13 cellular contexts compared by ENCODE assay signal in the genomic region with DNA sequence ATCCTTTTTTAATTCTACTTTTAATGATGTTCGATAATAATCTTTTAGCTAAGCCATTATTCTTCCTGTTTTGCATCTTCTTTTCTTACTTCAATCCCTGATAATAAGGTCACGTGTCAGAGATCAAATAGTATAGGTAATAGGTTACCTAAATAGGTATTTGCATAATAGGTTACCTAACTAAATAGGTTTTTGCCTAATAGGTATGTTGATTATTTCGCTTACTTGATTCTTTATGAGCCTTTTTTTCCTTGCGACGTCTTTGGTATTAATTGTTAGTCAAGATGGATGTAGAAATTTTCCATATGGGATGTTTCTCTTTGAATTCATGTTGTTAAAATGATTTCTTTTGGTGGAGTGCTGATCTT. TPM values are rescaled to one million over a fixed set of nuclear protein-coding genes. Genes with fewer than 3 reads are reported as not detected.
DNase-seq lines count a peak whose midpoint lies in the region; ATAC-seq, FAIRE-seq and TF ChIP-seq lines count a peak whose summit lies in the region.
"Had no signal": no experiment of that assay in that cellular context is flagged by ENCODE, and none has a peak within 500 bp of the region (broad histone marks: within the 10 kb centered on the region; RNA-seq: fewer than 3 reads in every experiment).

No MANE protein-coding gene starts in this region.

- H3K4me1 ChIP-seq in BE2C (no peaks in the 10 kb centered on the region), astrocyte (ENCODE audit: insufficient read depth, low read length) (peaks cover 6% of the 10 kb centered on the region), mesenchymal stem cell (ENCODE audit: control insufficient read depth, insufficient read depth, low read depth, low read length) (peaks cover 1% of the 10 kb centered on the region)

- peaks cover 2% of the 10 kb centered on the region for H3K79me1 ChIP-seq in mesenchymal stem cell (replicated peaks; ENCODE audit: low read length, poor library complexity, severe bottlenecking)

- peaks cover 23% of the 10 kb centered on the region for H3K4me1 Mint-ChIP-seq in astrocyte (ENCODE audit: low read depth, unreplicated experiment)

- TF ChIP-seq CTCF in BE2C (IDR thresholded peaks at IDR 0.05; ENCODE audit: low read depth, low read length) (no peak), astrocyte (IDR thresholded peaks at IDR 0.05; ENCODE audit: insufficient read depth, low read depth, low read length) (no peak)

- H2AFZ ChIP-seq in astrocyte (ENCODE audit: low read depth, low read length) (no peak overlapping the region), mesenchymal stem cell (ENCODE audit: low read depth, low read length) (no peak overlapping the region)

- H2BK5ac ChIP-seq in mesenchymal stem cell (ENCODE audit: low read depth, low read length, poor library complexity, severe bottlenecking): no peak overlapping the region

- no peaks in the 10 kb centered on the region for H3K9me3 Mint-ChIP-seq in astrocyte (ENCODE audit: unreplicated experiment)
- H3K9me3 Mint-ChIP-seq: activated T-helper 17 cell treated with anti-CD3 and anti-CD28 coated beads, Interleukin-2, amount 50 U/mL, for 72 hours had no signal

- H3K79me2 ChIP-seq in astrocyte (ENCODE audit: insufficient read depth, low read length): peaks cover 86% of the 10 kb centered on the region

- no peak overlapping the region for H3K14ac ChIP-seq in mesenchymal stem cell (ENCODE audit: low read length in 2 of 2)

- no peaks in the 10 kb centered on the region for H3K27me3 ChIP-seq in BE2C
- H3K27me3 ChIP-seq in astrocyte (ENCODE audit: insufficient read depth, low read length): no peaks in the 10 kb centered on the region
- no peaks in the 10 kb centered on the region for H3K27me3 ChIP-seq in mesenchymal stem cell (ENCODE audit: control insufficient read depth in 1 of 2, insufficient read depth in 1 of 2, low read length in 2 of 2)
- H3K27me3 ChIP-seq: tibial nerve had no signal

- H2BK15ac ChIP-seq in mesenchymal stem cell (ENCODE audit: low read depth, poor library complexity, severe bottlenecking): no peak overlapping the region

- H3K27ac ChIP-seq in astrocyte (ENCODE audit: low read depth, low read length) (no peak overlapping the region), mesenchymal stem cell (ENCODE audit: low read length, poor library complexity, severe bottlenecking) (no peak overlapping the region)

- no peak for ATAC-seq in activated CD4-positive, CD25-positive, alpha-beta regulatory T cell treated with anti-CD3 and anti-CD28 coated beads, Interleukin-2, amount 50 U/mL, for 24 hours
- ATAC-seq in GM21723 (IDR thresholded peaks at IDR 0.05; ENCODE audit: unreplicated experiment) (no peak), GM21447 (IDR thresholded peaks at IDR 0.05; ENCODE audit: unreplicated experiment) (no peak)
- ATAC-seq: activated T-helper 17 cell treated with anti-CD3 and anti-CD28 coated beads, Interleukin-2, amount 50 U/mL, for 72 hours had no signal

- H3K4ac ChIP-seq in mesenchymal stem cell (ENCODE audit: low read depth in 1 of 2, low read length in 2 of 2): no peak overlapping the region

- no peak overlapping the region for H3K23ac ChIP-seq in mesenchymal stem cell (ENCODE audit: low read length in 2 of 2)

- H2BK120ac ChIP-seq in mesenchymal stem cell (ENCODE audit: low read depth, low read length): no peak overlapping the region

- peak overlapping the region; percentile 89 for H3K4me2 ChIP-seq in astrocyte (ENCODE audit: low read length)
- no peak overlapping the region for H3K4me2 ChIP-seq in mesenchymal stem cell (ENCODE audit: low read length, poor library complexity, severe bottlenecking)

- peaks cover 17% of the 10 kb centered on the region for H3K36me3 ChIP-seq in BE2C
- no peaks in the 10 kb centered on the region for H3K36me3 ChIP-seq in astrocyte (ENCODE audit: insufficient read depth, low read length)
- H3K36me3 ChIP-seq in mesenchymal stem cell (ENCODE audit: control insufficient read depth in 1 of 2, insufficient read depth in 2 of 2, low read depth in 1 of 2, low read length in 2 of 2): peaks cover under 1 to 8% of the 10 kb centered on the region in 2 experiments

- H4K8ac ChIP-seq in mesenchymal stem cell (ENCODE audit: low read length): no peak overlapping the region

- H4K20me1 ChIP-seq in astrocyte (ENCODE audit: insufficient read depth, low read length): peaks cover 28% of the 10 kb centered on the region

- DNase-seq in BE2C (no peak), HT-29 (ENCODE audit: low spot score) (peak; percentile 27), astrocyte (ENCODE audit: low read depth) (no peak), mesenchymal stem cell (no peak), NCI-H774 (lab: John Stamatoyannopoulos, UW) (no peak)
- DNase-seq: activated CD4-positive, alpha-beta T cell treated with anti-CD3 and anti-CD28 coated beads for 1 hour; NCI-H2171 had no signal

- H3K9me3 ChIP-seq in BE2C (no peaks in the 10 kb centered on the region), astrocyte (ENCODE audit: insufficient read depth, low read depth, low read length) (no peaks in the 10 kb centered on the region), mesenchymal stem cell (ENCODE audit: control insufficient read depth, low read length) (no peaks in the 10 kb centered on the region)
- H3K9me3 ChIP-seq: tibial nerve had no signal

- WGBS in mesenchymal stem cell: 97% methylated on average over 3 of the region's 5 CpGs

- H3K9ac ChIP-seq in astrocyte (ENCODE audit: low read length): peak overlapping the region; percentile 0
- peak overlapping the region; percentile 99 for H3K9ac ChIP-seq in mesenchymal stem cell (ENCODE audit: low read length)

- no peaks in the 10 kb centered on the region for H3K27me3 Mint-ChIP-seq in astrocyte (ENCODE audit: low read depth, unreplicated experiment)
- H3K27me3 Mint-ChIP-seq: activated T-helper 17 cell treated with anti-CD3 and anti-CD28 coated beads, Interleukin-2, amount 50 U/mL, for 72 hours had no signal

- H3K4me3 ChIP-seq in BE2C (ENCODE audit: low read depth, low read length): peak overlapping the region; percentile 71
- H3K4me3 ChIP-seq in astrocyte (ENCODE audit: insufficient read depth, low read depth, low read length): no peak overlapping the region
- peak overlapping the region in 1 of 2 experiments; percentile 95 for H3K4me3 ChIP-seq in mesenchymal stem cell (ENCODE audit: insufficient read depth in 1 of 2, low read depth in 1 of 2, low read length in 2 of 2)
- H3K4me3 ChIP-seq: lung, tibial nerve had no signal

- FAIRE-seq in astrocyte (lab: Jason Lieb, UNC): no peak

- H2AK5ac ChIP-seq in mesenchymal stem cell (ENCODE audit: low read length, severe bottlenecking): no peak overlapping the region

- no peak overlapping the region for H3K18ac ChIP-seq in mesenchymal stem cell (ENCODE audit: low read depth in 1 of 2, low read length in 2 of 2)

- no peak overlapping the region for H2BK12ac ChIP-seq in mesenchymal stem cell (ENCODE audit: low read length in 2 of 2)

- H3K36me3 Mint-ChIP-seq in astrocyte (ENCODE audit: low read depth, unreplicated experiment): peaks cover 4% of the 10 kb centered on the region

- peak overlapping the region; percentile 13 for H3K27ac Mint-ChIP-seq in astrocyte (ENCODE audit: unreplicated experiment)
- H3K27ac Mint-ChIP-seq: activated T-helper 17 cell treated with anti-CD3 and anti-CD28 coated beads, Interleukin-2, amount 50 U/mL, for 72 hours had no signal

- no peak overlapping the region for H4K91ac ChIP-seq in mesenchymal stem cell (ENCODE audit: low read length)

- H3K4me3 Mint-ChIP-seq in astrocyte (ENCODE audit: unreplicated experiment): no peak overlapping the region
- H3K4me3 Mint-ChIP-seq: activated T-helper 17 cell treated with anti-CD3 and anti-CD28 coated beads, Interleukin-2, amount 50 U/mL, for 72 hours had no signal

RNA-seq across cellular contexts. Expression of a gene that starts 2.5 kb away (rescaled TPM):
- 39.0 TPM for polyA plus RNA-seq in BE2C (2012; ENCODE audit: insufficient read depth, insufficient read length, low read depth)
- total RNA-seq in HT-29 (2014; rRNA removed; shearing (Covaris generic)): 10.0 and 13.6 TPM in 2 replicates
- 34.8 and 39.1 TPM in 2 replicates for total RNA-seq in astrocyte
- polyA plus RNA-seq in mesenchymal stem cell (2013, experiment 1 of 2): 35.1 TPM
- 36.4 TPM for polyA plus RNA-seq in mesenchymal stem cell (2013, experiment 2 of 2)

RNA-seq across cellular contexts. Expression of a gene that starts 2.9 kb away (rescaled TPM):
- 13.1 TPM for polyA plus RNA-seq in BE2C (2012; ENCODE audit: insufficient read depth, insufficient read length, low read depth)
- total RNA-seq in HT-29 (2014; rRNA removed; shearing (Covaris generic)): 30.0 and 34.5 TPM in 2 replicates
- 35.9 and 38.6 TPM in 2 replicates for total RNA-seq in astrocyte
- 20.7 TPM for polyA plus RNA-seq in mesenchymal stem cell (2013, experiment 1 of 2)
- polyA plus RNA-seq in mesenchymal stem cell (2013, experiment 2 of 2): 21.1 TPM

RNA-seq across cellular contexts. Expression of a gene that starts 36.3 kb away (rescaled TPM):
- polyA plus RNA-seq in BE2C (2012; ENCODE audit: insufficient read depth, insufficient read length, low read depth): 35.7 TPM
- 12.8 and 13.9 TPM in 2 replicates for total RNA-seq in HT-29 (2014; rRNA removed; shearing (Covaris generic))
- total RNA-seq in astrocyte: 28.3 and 36.3 TPM in 2 replicates
- 35.6 TPM for polyA plus RNA-seq in mesenchymal stem cell (2013, experiment 1 of 2)
- polyA plus RNA-seq in mesenchymal stem cell (2013, experiment 2 of 2): 33.8 TPM
